Comparison of ENCODE assay signal across 16 cellular contexts in genomic region chr2:191103793-191104192, GRCh38.
"Had no signal": no experiment of that assay in that cellular context is flagged by ENCODE, and none has a peak within 500 bp of the region (broad histone marks: within the 10 kb centered on the region; RNA-seq: fewer than 3 reads in every experiment).

No MANE protein-coding gene starts in this region.

- H3K9me3 ChIP-seq: ovary, sigmoid colon, stomach, thoracic aorta had no signal

- DNase-seq: activated CD4-positive, alpha-beta T cell treated with anti-CD3 and anti-CD28 coated beads for 4 hours; activated CD8-positive, alpha-beta memory T cell treated with anti-CD3 and anti-CD28 coated beads for 24 hours; activated gamma-delta T cell treated with Interleukin-2 at 50 U/mL for 16 hours; amygdala; brain microvascular endothelial cell; endodermal cell; hippocampal formation; kidney glomerular epithelial cell; ovary; sigmoid colon; stimulated activated CD4-positive, alpha-beta T cell treated with anti-CD3 and anti-CD28 coated beads, Interleukin-12 subunit alpha, Interleukin-12 subunit beta, amount 100 ng/mL, for 4 hours; stomach; SW 1271 had no signal

- H3K27ac Mint-ChIP-seq: neural progenitor cell; T-helper 2 cell treated with Interferon-gamma antibody and Interleukin-4, amounts not matched to agents 5 μg/mL and 100 μg/mL, for 36 hours had no signal

- H3K4me2 ChIP-seq: neural progenitor cell had no signal

- H3K27me3 ChIP-seq: brain microvascular endothelial cell, neural progenitor cell, ovary, sigmoid colon, stomach had no signal

- H3K9me3 Mint-ChIP-seq: endodermal cell, neural progenitor cell had no signal

- H3K4me1 ChIP-seq: neural progenitor cell, sigmoid colon, stomach had no signal

- H2AFZ ChIP-seq: neural progenitor cell had no signal

- H3K4me3 ChIP-seq: neural progenitor cell, ovary, sigmoid colon, stomach, thoracic aorta had no signal

- H3K4me1 Mint-ChIP-seq: endodermal cell, neural progenitor cell had no signal

- H3K4me3 Mint-ChIP-seq: endodermal cell; neural progenitor cell; T-helper 2 cell treated with Interferon-gamma antibody and Interleukin-4, amounts not matched to agents 5 μg/mL and 100 μg/mL, for 36 hours had no signal

- H3K36me3 ChIP-seq: brain microvascular endothelial cell, neural progenitor cell, ovary, sigmoid colon, stomach, thoracic aorta had no signal

- H3K36me3 Mint-ChIP-seq: neural progenitor cell had no signal

- H3K27ac ChIP-seq: brain microvascular endothelial cell, neural progenitor cell, ovary, sigmoid colon, stomach, thoracic aorta had no signal

- H3K9ac ChIP-seq: neural progenitor cell had no signal
